In genomic region chr4:19309365-19309764, GRCh38 we compare ENCODE assay signal across 11 cellular contexts.
DNase-seq lines count a peak whose midpoint lies in the region; ATAC-seq, FAIRE-seq and TF ChIP-seq lines count a peak whose summit lies in the region.
"Had no signal": no experiment of that assay in that cellular context is flagged by ENCODE, and none has a peak within 500 bp of the region (broad histone marks: within the 10 kb centered on the region; RNA-seq: fewer than 3 reads in every experiment).

No MANE protein-coding gene starts in this region.

- H3K9me3 Mint-ChIP-seq in CD4-positive, alpha-beta memory T cell = peaks cover 2 to 34% (median 13%) of the 10 kb centered on the region in 8 donors
- H3K9me3 Mint-ChIP-seq in natural killer cell = peaks cover 12 to 25% of the 10 kb centered on the region in 2 donors

- CTCF ChIA-PET in BJ (lab: Yijun Ruan, JAX) = interaction anchor here (0.6 to 2.2 kb wide), 5 partner anchors 21 to 941 kb away, joined by 3 to 5 read pairs (median 3); no protein-coding TSS in a partner anchor
- CTCF ChIA-PET in CD4-positive, alpha-beta memory T cell (lab: Charles Lee; ENCODE audit: partially characterized antibody) = no interaction called here

- H3K27me3 ChIP-seq in BJ (ENCODE audit: control insufficient read depth, insufficient read depth, low read length) = no peaks in the 10 kb centered on the region
- H3K27me3 ChIP-seq in keratinocyte (ENCODE audit: control insufficient read depth, extremely low read depth, insufficient read depth, low read length) = no peaks in the 10 kb centered on the region
- H3K27me3 ChIP-seq in CD4-positive, alpha-beta memory T cell (ENCODE audit: insufficient read depth, low read length) = no peaks in the 10 kb centered on the region

- POLR2A ChIA-PET in BJ (lab: Charles Lee) = no interaction called here
- POLR2A ChIA-PET in CD4-positive, alpha-beta memory T cell (lab: Charles Lee; ENCODE audit: partially characterized antibody) = no interaction called here

- DNase-seq in BJ (ENCODE audit: low read depth) (no peak), HT1080 (ENCODE audit: low read depth) (peak; percentile 26), amniotic stem cell (lab: John Stamatoyannopoulos, UW) (peak; percentile 55), keratinocyte (ENCODE audit: low read depth, low spot score) (no peak), COLO668 (lab: John Stamatoyannopoulos, UW; ENCODE audit: unreplicated experiment) (no peak), natural killer cell (no peak)
- no peak for DNase-seq in CD4-positive, alpha-beta memory T cell
- DNase-seq: activated naive CD4-positive, alpha-beta T cell; NCI-H510A had no signal

- no peaks in the 10 kb centered on the region for H3K27me3 Mint-ChIP-seq in CD4-positive, alpha-beta memory T cell
- H3K27me3 Mint-ChIP-seq in natural killer cell (ENCODE audit: low read depth in 2 of 2) = no peaks in the 10 kb centered on the region

- intact Hi-C loops in CD4-positive, alpha-beta memory T cell (cut with micrococcal nuclease) = no loop called here
- intact Hi-C loops in natural killer cell (cut with micrococcal nuclease) = no loop called here

- no peak overlapping the region for H3K27ac ChIP-seq in keratinocyte (ENCODE audit: control insufficient read depth, insufficient read depth, low read length)
- no peak overlapping the region for H3K27ac ChIP-seq in CD4-positive, alpha-beta memory T cell (ENCODE audit: low read depth, low read length)

- H2AFZ ChIP-seq in keratinocyte (ENCODE audit: control insufficient read depth, low read length) = no peak overlapping the region

- no peak overlapping the region for H3K4me3 Mint-ChIP-seq in CD4-positive, alpha-beta memory T cell
- no peak overlapping the region for H3K4me3 Mint-ChIP-seq in natural killer cell

- H3K36me3 ChIP-seq in BJ (ENCODE audit: control insufficient read depth, insufficient read depth, low read length) (no peaks in the 10 kb centered on the region), keratinocyte (ENCODE audit: control insufficient read depth in 2 of 2, extremely low read depth in 1 of 2, insufficient read depth in 2 of 2, low read length in 2 of 2) (no peaks in the 10 kb centered on the region)
- H3K36me3 ChIP-seq in CD4-positive, alpha-beta memory T cell (ENCODE audit: insufficient read depth, low read length) = no peaks in the 10 kb centered on the region

- no peak overlapping the region for H3K9ac ChIP-seq in keratinocyte (ENCODE audit: control insufficient read depth, extremely low read depth, insufficient read depth, low read length)

- no peaks in the 10 kb centered on the region for H3K9me3 ChIP-seq in keratinocyte (ENCODE audit: control insufficient read depth, low read depth, low read length)
- no peaks in the 10 kb centered on the region for H3K9me3 ChIP-seq in CD4-positive, alpha-beta memory T cell (ENCODE audit: control insufficient read depth in 1 of 2, low read length in 2 of 2)

- H3K9me1 ChIP-seq in keratinocyte (ENCODE audit: control insufficient read depth, extremely low read depth, insufficient read depth, low read length) = no peaks in the 10 kb centered on the region

- no peak for FAIRE-seq in keratinocyte (lab: Jason Lieb, UNC)
- FAIRE-seq: frontal cortex had no signal

- dilution Hi-C loops in keratinocyte (cut with MboI; ENCODE audit: extremely low pct_ligation_motif_present, low sequenced_read_pairs) = no loop called here

- H3K4me2 ChIP-seq in keratinocyte (ENCODE audit: control insufficient read depth, extremely low read depth, insufficient read depth, low read depth, low read length) = no peak overlapping the region

- H3K79me2 ChIP-seq in keratinocyte (ENCODE audit: control insufficient read depth, insufficient read depth, low read length) = no peaks in the 10 kb centered on the region

- no peaks in the 10 kb centered on the region for H3K4me1 Mint-ChIP-seq in CD4-positive, alpha-beta memory T cell
- H3K4me1 Mint-ChIP-seq in natural killer cell = no peaks in the 10 kb centered on the region

- H3K27ac Mint-ChIP-seq in CD4-positive, alpha-beta memory T cell = no peak overlapping the region
- no peak overlapping the region for H3K27ac Mint-ChIP-seq in natural killer cell

- peak; percentile 42 for TF ChIP-seq CTCF in BJ (IDR thresholded peaks at IDR 0.05; ENCODE audit: insufficient read depth, low read depth, low read length)
- peak; percentile 33 to 34 (median 33) for TF ChIP-seq CTCF in keratinocyte (optimal IDR thresholded peaks at IDR 0.05 in 1 of 3, IDR thresholded peaks at IDR 0.05 in 1 of 3, conservative IDR thresholded peaks at IDR 0.05 in 1 of 3; ENCODE audit: extremely low read depth in 1 of 3, insufficient read depth in 2 of 3, low read length in 3 of 3)
- no peak for TF ChIP-seq CTCF in natural killer cell (IDR thresholded peaks at IDR 0.05)

- ATAC-seq in HG03378 (IDR thresholded peaks at IDR 0.05; ENCODE audit: unreplicated experiment) (no peak), natural killer cell (no peak)

- H4K20me1 ChIP-seq in keratinocyte (ENCODE audit: control insufficient read depth, extremely low read depth, insufficient read depth, low read length) = no peaks in the 10 kb centered on the region

- H3K4me3 ChIP-seq in BJ (ENCODE audit: low read depth, low read length) (no peak overlapping the region), keratinocyte (ENCODE audit: control insufficient read depth in 2 of 3, extremely low read depth in 1 of 3, insufficient read depth in 2 of 3, low read depth in 1 of 3, low read length in 3 of 3) (no peak overlapping the region)
- no peak overlapping the region for H3K4me3 ChIP-seq in CD4-positive, alpha-beta memory T cell (ENCODE audit: low read length in 2 of 2)

- H3K36me3 Mint-ChIP-seq in CD4-positive, alpha-beta memory T cell = no peaks in the 10 kb centered on the region
- H3K36me3 Mint-ChIP-seq in natural killer cell = peaks cover 13% of the 10 kb centered on the region

- no peaks in the 10 kb centered on the region for H3K4me1 ChIP-seq in keratinocyte (ENCODE audit: control insufficient read depth, extremely low read depth, insufficient read depth, low read length)
- no peaks in the 10 kb centered on the region for H3K4me1 ChIP-seq in CD4-positive, alpha-beta memory T cell (ENCODE audit: insufficient read depth, low read length)

Comparison
In these comparisons a context has a peak if more than half of its experiments do, and no peak if none do; other contexts are left out.
1. DNase-seq: peak in HT1080 (single experiment) and amniotic stem cell (single experiment); none in BJ (single experiment), keratinocyte (single experiment), COLO668 (single experiment), CD4-positive, alpha-beta memory T cell (0 of 5) and natural killer cell (single experiment).